12 cellular contexts compared by ENCODE assay signal in genomic region chr9:101388507-101388993, GRCh38. TPM values are rescaled to one million over a fixed set of nuclear protein-coding genes. Genes with fewer than 3 reads are reported as not detected.
DNase-seq lines count a peak whose midpoint lies in the region; TF ChIP-seq lines count a peak whose summit lies in the region.
"Had no signal": no experiment of that assay in that cellular context is flagged by ENCODE, and none has a peak within 500 bp of the region (broad histone marks: within the 10 kb centered on the region; RNA-seq: fewer than 3 reads in every experiment).

No MANE protein-coding gene starts in this region.

- H3K4me3 ChIP-seq in neural progenitor cell: no peak overlapping the region
- no peak overlapping the region for H3K4me3 ChIP-seq in Peyer's patch
- H3K4me3 ChIP-seq: BLaER1, uterus had no signal

- peaks cover 5% of the 10 kb centered on the region for H3K4me1 Mint-ChIP-seq in neural progenitor cell

- no peak overlapping the region for H3K27ac ChIP-seq in neural progenitor cell
- H3K27ac ChIP-seq in Peyer's patch: no peak overlapping the region
- H3K27ac ChIP-seq: BLaER1, uterus had no signal

- H3K27me3 Mint-ChIP-seq in neural progenitor cell (ENCODE audit: insufficient read depth, low read depth): peaks cover 6% of the 10 kb centered on the region
- H3K27me3 Mint-ChIP-seq: activated CD4-positive, alpha-beta memory T cell treated with anti-CD3 and anti-CD28 coated beads, Interleukin-2, amount 10 ng/mL, durations not matched to agents 7 days and 5 days had no signal

- peaks cover 35% of the 10 kb centered on the region for H3K79me2 ChIP-seq in neural progenitor cell (ENCODE audit: low read depth)

- H3K4me2 ChIP-seq in neural progenitor cell: no peak overlapping the region
- H3K4me2 ChIP-seq: BLaER1 had no signal

- DNase-seq in NCI-H2171 treated with DMSO at 0.1 percent for 48 hours (lab: John Stamatoyannopoulos, UW): peak; percentile 23
- DNase-seq in NCI-H2171 (lab: John Stamatoyannopoulos, UW): no peak
- DNase-seq in NCI-H1694 treated with DMSO at 0.1 percent for 48 hours (lab: John Stamatoyannopoulos, UW): peak; percentile 20
- DNase-seq in cerebellar cortex (ENCODE audit: low spot score): peak; percentile 37
- no peak for DNase-seq in neural progenitor cell (ENCODE audit: low spot score)
- DNase-seq in kidney tubule cell (ENCODE audit: low spot score): no peak
- DNase-seq in RKO (ENCODE audit: low spot score): no peak
- no peak for DNase-seq in Peyer's patch
- DNase-seq: activated CD4-positive, alpha-beta memory T cell treated with anti-CD3 and anti-CD28 coated beads, Interleukin-2, amount 10 ng/mL, durations not matched to agents 7 days and 5 days; left ventricle myocardium superior; uterus had no signal

- H3K9me3 Mint-ChIP-seq in neural progenitor cell: peaks cover 54% of the 10 kb centered on the region

- TF ChIP-seq POLR2A in Peyer's patch (IDR thresholded peaks at IDR 0.05): no peak

- H3K27ac Mint-ChIP-seq in neural progenitor cell: no peak overlapping the region
- H3K27ac Mint-ChIP-seq: activated CD4-positive, alpha-beta memory T cell treated with anti-CD3 and anti-CD28 coated beads, Interleukin-2, amount 10 ng/mL, durations not matched to agents 7 days and 5 days had no signal

- H3K9me3 ChIP-seq in neural progenitor cell (ENCODE audit: low read depth): peaks cover 18% of the 10 kb centered on the region
- peaks cover 0 to 10% (median 0%) of the 10 kb centered on the region in 4 donors for H3K9me3 ChIP-seq in Peyer's patch
- H3K9me3 ChIP-seq: uterus had no signal

- no peak overlapping the region for H3K4me3 Mint-ChIP-seq in neural progenitor cell
- H3K4me3 Mint-ChIP-seq: activated CD4-positive, alpha-beta memory T cell treated with anti-CD3 and anti-CD28 coated beads, Interleukin-2, amount 10 ng/mL, durations not matched to agents 7 days and 5 days had no signal

- no peak overlapping the region for H2AFZ ChIP-seq in neural progenitor cell (replicated peaks)

- H3K36me3 Mint-ChIP-seq in neural progenitor cell: peaks cover 71% of the 10 kb centered on the region

- H4K20me1 ChIP-seq in neural progenitor cell (ENCODE audit: low read depth): no peaks in the 10 kb centered on the region

- no peaks in the 10 kb centered on the region for H3K27me3 ChIP-seq in neural progenitor cell
- H3K27me3 ChIP-seq in Peyer's patch: no peaks in the 10 kb centered on the region
- H3K27me3 ChIP-seq: BLaER1, uterus had no signal

- peaks cover 32% of the 10 kb centered on the region for H3K36me3 ChIP-seq in neural progenitor cell
- peaks cover 0 to 21% (median 0%) of the 10 kb centered on the region in 3 donors for H3K36me3 ChIP-seq in Peyer's patch
- H3K36me3 ChIP-seq: uterus had no signal

- H3K4me1 ChIP-seq in neural progenitor cell (no peaks in the 10 kb centered on the region), Peyer's patch (no peaks in the 10 kb centered on the region)
- H3K4me1 ChIP-seq: BLaER1, uterus had no signal

- peak; percentile 35 for TF ChIP-seq CTCF in neural progenitor cell (IDR thresholded peaks at IDR 0.05)
- peak in 3 of 6 experiments; percentile 29 to 53 (median 43) for TF ChIP-seq CTCF in Peyer's patch (IDR thresholded peaks at IDR 0.05)

- H3F3A ChIP-seq in neural progenitor cell (ENCODE audit: low read depth): peaks cover 18% of the 10 kb centered on the region

- no peak overlapping the region for H3K9ac ChIP-seq in neural progenitor cell
- H3K9ac ChIP-seq: BLaER1 had no signal

RNA-seq across cellular contexts. Expression of gene BAAT, which starts 3.7 kb away (rescaled TPM):
- total RNA-seq in neural progenitor cell (ENCODE audit: low replicate concordance) (0.09 and 0.15 TPM in 2 replicates), Peyer's patch (1 to 10 TPM in 1 of 4 donors, not detected in 3; 1.2 TPM)
- total RNA-seq: activated CD4-positive, alpha-beta memory T cell treated with anti-CD3 and anti-CD28 coated beads, Interleukin-2, amount 10 ng/mL, durations not matched to agents 7 days and 5 days; left ventricle myocardium superior; uterus had no signal

RNA-seq across cellular contexts. Expression of gene MRPL50, which starts 9.9 kb away (rescaled TPM):
- total RNA-seq in neural progenitor cell (ENCODE audit: low replicate concordance) (28.2 and 42.7 TPM in 2 replicates), Peyer's patch (10 to 100 TPM in 1 of 4 donors, 1 to 10 TPM in 3; 5.3 to 10.7 (median 8.9) TPM)

RNA-seq across cellular contexts. Expression of gene ZNF189, which starts 10.1 kb away (rescaled TPM):
- total RNA-seq in neural progenitor cell (ENCODE audit: low replicate concordance) (25.9 and 40.2 TPM in 2 replicates), Peyer's patch (10 to 100 TPM; 22.8 to 33.0 (median 25.7) TPM)

RNA-seq across cellular contexts. Expression of gene ALDOB, which starts 47.0 kb away (rescaled TPM):
- total RNA-seq in neural progenitor cell (ENCODE audit: low replicate concordance) (not detected in 2 replicates), Peyer's patch (over 10,000 TPM in 2 of 4 donors, 1,000 to 10,000 TPM in 1, 100 to 1,000 TPM in 1; 852 to 11,538 (median 10,067) TPM)
- total RNA-seq: activated CD4-positive, alpha-beta memory T cell treated with anti-CD3 and anti-CD28 coated beads, Interleukin-2, amount 10 ng/mL, durations not matched to agents 7 days and 5 days had no signal

Comparison
In these comparisons a context has a peak if more than half of its experiments do, and no peak if none do; other contexts are left out.
1. DNase-seq: peak in NCI-H2171 treated with DMSO at 0.1 percent for 48 hours (single experiment), NCI-H1694 treated with DMSO at 0.1 percent for 48 hours (single experiment) and cerebellar cortex (single experiment); none in NCI-H2171 (single experiment), neural progenitor cell (single experiment), kidney tubule cell (single experiment), RKO (single experiment) and Peyer's patch (0 of 3).